7 cellular contexts compared by ENCODE assay signal in the genomic region with DNA sequence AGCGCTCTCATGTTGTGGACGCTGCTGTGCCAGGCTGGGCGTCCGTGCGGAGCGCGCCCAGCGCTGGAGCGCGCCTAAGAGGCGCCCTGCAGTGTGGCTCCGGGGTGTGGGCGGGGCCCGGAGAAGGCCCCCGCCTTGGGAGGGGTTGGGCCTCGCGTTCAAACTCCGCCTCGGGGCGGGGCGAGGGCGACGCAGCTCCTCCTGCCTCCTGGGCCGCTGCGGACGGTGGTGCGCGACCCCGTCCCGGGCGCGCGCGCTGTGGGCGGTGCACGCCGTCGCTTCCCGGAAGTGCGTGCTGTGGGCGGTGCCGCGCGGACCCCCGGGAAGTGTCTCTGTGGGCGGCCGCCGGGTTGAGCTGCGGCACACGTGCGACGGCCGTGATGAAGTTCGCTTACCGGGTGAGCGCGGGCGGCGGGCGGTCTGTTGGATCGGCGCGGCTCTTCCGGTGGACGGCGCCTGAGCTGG. TPM values are rescaled to one million over a fixed set of nuclear protein-coding genes. Genes with fewer than 3 reads are reported as not detected.
DNase-seq lines count a peak whose midpoint lies in the region; ATAC-seq and TF ChIP-seq lines count a peak whose summit lies in the region.
"Not testable (repeated sequence)": the region's sequence is repeated elsewhere in the genome, so short reads cannot be mapped to it uniquely, and the experiment has no call there.

Gene PWP2 (plus strand): TSS at position 363 of the 465 bp plus-strand sequence. CDS start 18 bp downstream, at position 381.

- H3K4me3 ChIP-seq in HCT116 (replicated peaks in 1 of 2; ENCODE audit: low read depth in 1 of 2, low read length in 2 of 2) = peak within 1 kb of the TSS; percentile 26 to 44; a peak in 3 of 4 replicates
- peak within 1 kb of the TSS; percentile 30 for H3K4me3 ChIP-seq in astrocyte of the cerebellum (ENCODE audit: low read depth, low read length)

- peak; percentile 92 for ATAC-seq in GM18511 (IDR thresholded peaks at IDR 0.05; ENCODE audit: unreplicated experiment)
- peak; percentile 91 for ATAC-seq in HCT116
- ATAC-seq in HG03520 (IDR thresholded peaks at IDR 0.05; ENCODE audit: unreplicated experiment) = peak; percentile 90
- ATAC-seq in activated B cell treated with CpG ODN at 0.5 μM for 24 hours (ENCODE audit: low read depth) = peak; percentile 92
- peak; percentile 98 to 99 for ATAC-seq in left cardiac atrium

- not testable (repeated sequence) for TF ChIP-seq CTCF in HCT116 (IDR thresholded peaks at IDR 0.05 in 2 of 3, conservative IDR thresholded peaks at IDR 0.05 in 1 of 3; ENCODE audit: borderline replicate concordance in 1 of 3, insufficient read depth in 1 of 3, low read depth in 2 of 3, low read length in 2 of 3); activated B cell treated with CpG ODN at 0.5 μM for 24 hours (IDR thresholded peaks at IDR 0.05); astrocyte of the cerebellum (IDR thresholded peaks at IDR 0.05; ENCODE audit: low read depth, low read length, missing control alignments)

- H4K20me1 ChIP-seq in HCT116 (ENCODE audit: insufficient read depth) = not testable (repeated sequence)

- RAD21 ChIA-PET in HCT116 (lab: Charles Lee; ENCODE audit: low non-redundant PET in 1 of 2, low total read pairs in 2 of 2, uncharacterized antibody in 2 of 2, unreplicated experiment in 2 of 2) = not testable (repeated sequence)

- not testable (repeated sequence) for H3K27ac ChIP-seq in HCT116 (ENCODE audit: low read depth, low read length)

- not testable (repeated sequence) for H3K9me3 ChIP-seq in HCT116 (ENCODE audit: control insufficient read depth in 1 of 2, insufficient read depth in 1 of 2, low read depth in 1 of 2, low read length in 2 of 2)

- not testable (repeated sequence) for H3K27me3 Mint-ChIP-seq in activated B cell treated with CpG ODN at 0.5 μM for 24 hours

- not testable (repeated sequence) for H3K4me1 ChIP-seq in HCT116 (ENCODE audit: control insufficient read depth in 1 of 2, insufficient read depth in 2 of 2, low read length in 2 of 2)

- POLR2A ChIA-PET in HCT116 (lab: Charles Lee); activated B cell treated with CpG ODN at 0.5 μM for 24 hours (lab: Charles Lee): not testable (repeated sequence)

- CTCF ChIA-PET in HCT116 (lab: Charles Lee); activated B cell treated with CpG ODN at 0.5 μM for 24 hours (lab: Charles Lee): not testable (repeated sequence)

- not testable (repeated sequence) for H3K9me3 Mint-ChIP-seq in activated B cell treated with CpG ODN at 0.5 μM for 24 hours

- H3K27me3 ChIP-seq in HCT116 (ENCODE audit: insufficient read depth, low read length) = not testable (repeated sequence)

- peak within 1 kb of the TSS; percentile 63 for H3K4me3 Mint-ChIP-seq in activated B cell treated with CpG ODN at 0.5 μM for 24 hours

- not testable (repeated sequence) for H2AFZ ChIP-seq in HCT116 (ENCODE audit: low read depth, low read length, poor library complexity, severe bottlenecking)

- not testable (repeated sequence) for BruUV-seq in HCT116 (replicated peaks; lab: Mats Ljungman, UMichigan)

- H3K36me3 ChIP-seq in HCT116 (ENCODE audit: control insufficient read depth in 1 of 2, insufficient read depth in 2 of 2, low read length in 2 of 2) = not testable (repeated sequence)

- in situ Hi-C loops in astrocyte of the cerebellum (cut with HindIII; ENCODE audit: low sequenced_read_pairs) = not testable (repeated sequence)

- not testable (repeated sequence) for H3K9me2 ChIP-seq in HCT116 (ENCODE audit: insufficient read depth)

- TF ChIP-seq RAD21 in HCT116 (IDR thresholded peaks at IDR 0.05; ENCODE audit: low read depth) = not testable (repeated sequence)

- not testable (repeated sequence) for DNase-seq in HCT116 (ENCODE audit: low read depth, low spot score); astrocyte of the cerebellum (ENCODE audit: low read depth)
- DNase-seq in activated B cell treated with CpG ODN at 0.5 μM for 24 hours (peak; percentile 30), left cardiac atrium (peak; percentile 41), posterior vena cava (ENCODE audit: low spot score) (peak; percentile 34)

- not testable (repeated sequence) for TF ChIP-seq POLR2A in HCT116 (IDR thresholded peaks at IDR 0.05; ENCODE audit: borderline replicate concordance, extremely low read depth, insufficient read depth, insufficient read length)

- intact Hi-C loops in HCT116 (cut with micrococcal nuclease); activated B cell treated with CpG ODN at 0.5 μM for 24 hours (cut with micrococcal nuclease); left cardiac atrium (cut with DNase I); posterior vena cava (cut with DNase I): not testable (repeated sequence)

- not testable (repeated sequence) for H3K36me3 Mint-ChIP-seq in activated B cell treated with CpG ODN at 0.5 μM for 24 hours (ENCODE audit: low read depth)

- 0 out of 2 replicates have a peak within 1 kb of the TSS, but pooled peaks have one; percentile 45 for H3K9ac ChIP-seq in HCT116 (ENCODE audit: low read length)

- H3K27ac Mint-ChIP-seq in activated B cell treated with CpG ODN at 0.5 μM for 24 hours = not testable (repeated sequence)

- H3K79me2 ChIP-seq in HCT116 (ENCODE audit: insufficient read depth, low read length) = not testable (repeated sequence)

- H3K4me2 ChIP-seq in HCT116 (ENCODE audit: low read length) = not testable (repeated sequence)

- not testable (repeated sequence) for H3K4me1 Mint-ChIP-seq in activated B cell treated with CpG ODN at 0.5 μM for 24 hours

TF ChIP-seq in HCT116, 20 proteins besides CTCF, POLR2A, EP300 and RAD21:
- 0 out of 2 replicates have a peak, but pooled peaks have one; percentile 33 for TF ChIP-seq MAX (IDR thresholded peaks at IDR 0.05)

RNA-seq across cellular contexts. Expression of gene PWP2, which starts in this region (rescaled TPM):
- 43.1 TPM for total RNA-seq in HCT116 (2021; ENCODE audit: unreplicated experiment)
- polyA plus RNA-seq in HCT116 (2012) = 21.0 and 26.6 TPM in 2 replicates
- 8.7 and 11.8 TPM in 2 replicates for total RNA-seq in activated B cell treated with CpG ODN at 0.5 μM for 24 hours
- total RNA-seq in left cardiac atrium = 1 to 10 TPM; 1.2 to 7.0 TPM
- 1 to 10 TPM; 4.5 to 5.4 TPM for total RNA-seq in posterior vena cava
